ENCODE assay signal across 27 cellular contexts in the genomic region with DNA sequence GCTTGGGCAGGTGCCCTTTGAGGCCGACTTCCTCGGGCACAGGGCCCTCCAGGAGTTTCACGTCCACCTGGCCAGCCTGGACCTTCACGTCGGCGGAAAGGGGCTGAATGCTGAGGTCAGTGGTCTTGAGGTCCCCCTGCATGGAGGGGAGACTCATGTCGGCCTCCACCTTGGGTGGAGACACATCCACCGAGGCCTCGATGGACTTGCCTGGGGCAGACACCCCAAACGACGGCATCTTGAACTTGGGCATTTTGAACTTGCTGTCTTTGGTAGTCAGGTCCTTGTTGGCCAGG. TPM values are rescaled to one million over a fixed set of nuclear protein-coding genes. Genes with fewer than 3 reads are reported as not detected.
DNase-seq lines count a peak whose midpoint lies in the region; ATAC-seq and TF ChIP-seq lines count a peak whose summit lies in the region.
"Had no signal": no experiment of that assay in that cellular context is flagged by ENCODE, and none has a peak within 500 bp of the region (broad histone marks: within the 10 kb centered on the region; RNA-seq: fewer than 3 reads in every experiment).

No MANE protein-coding gene starts in this region.

- H3K4me3 ChIP-seq in right cardiac atrium (ENCODE audit: low read length) (no peak overlapping the region), left ventricle myocardium inferior (no peak overlapping the region), RWPE2 (ENCODE audit: severe bottlenecking) (no peak overlapping the region), spleen (no peak overlapping the region)
- H3K4me3 ChIP-seq: A549; BLaER1 treated with 17β-estradiol and CSF1 and Interleukin-3, amounts not matched to agents 10 nM and 100 nM; GM12878 had no signal

- no peaks in the 10 kb centered on the region for H3K4me1 Mint-ChIP-seq in glutamatergic neuron (ENCODE audit: low read depth, unreplicated experiment)
- H3K4me1 Mint-ChIP-seq: CD4-positive, alpha-beta memory T cell; CD4-positive, CD25-positive, alpha-beta regulatory T cell; CD8-positive, alpha-beta memory T cell had no signal

- no peak for TF ChIP-seq CTCF in left ventricle myocardium inferior (IDR thresholded peaks at IDR 0.05; ENCODE audit: borderline replicate concordance)
- no peak for TF ChIP-seq CTCF in RWPE2 (IDR thresholded peaks at IDR 0.05; ENCODE audit: poor library complexity, severe bottlenecking)
- TF ChIP-seq CTCF in glutamatergic neuron (IDR thresholded peaks at IDR 0.05; ENCODE audit: partially characterized antibody, unreplicated experiment): no peak
- TF ChIP-seq CTCF in spleen (IDR thresholded peaks at IDR 0.05 in 8 of 11, conservative IDR thresholded peaks at IDR 0.05 in 3 of 11): no peak

- H3K36me3 Mint-ChIP-seq in glutamatergic neuron (ENCODE audit: unreplicated experiment): peaks cover 6% of the 10 kb centered on the region
- H3K36me3 Mint-ChIP-seq: CD4-positive, alpha-beta memory T cell; CD4-positive, CD25-positive, alpha-beta regulatory T cell; CD8-positive, alpha-beta memory T cell had no signal

- H3K27ac ChIP-seq in right cardiac atrium (ENCODE audit: low read length) (no peak overlapping the region), left ventricle myocardium inferior (replicated peaks) (no peak overlapping the region), RWPE2 (ENCODE audit: poor library complexity, severe bottlenecking) (no peak overlapping the region), spleen (no peak overlapping the region)
- H3K27ac ChIP-seq: 22Rv1; A549; BLaER1 treated with 17β-estradiol and CSF1 and Interleukin-3, amounts not matched to agents 10 nM and 100 nM; C4-2B had no signal

- no peaks in the 10 kb centered on the region for H3K27me3 ChIP-seq in right cardiac atrium (ENCODE audit: control insufficient read depth, insufficient read depth)
- H3K27me3 ChIP-seq in left ventricle myocardium inferior (ENCODE audit: low read depth): no peaks in the 10 kb centered on the region
- no peaks in the 10 kb centered on the region for H3K27me3 ChIP-seq in RWPE2 (ENCODE audit: insufficient read depth, poor library complexity, severe bottlenecking)
- no peaks in the 10 kb centered on the region for H3K27me3 ChIP-seq in spleen (replicated peaks in 1 of 7)
- H3K27me3 ChIP-seq: BLaER1 treated with 17β-estradiol and CSF1 and Interleukin-3, amounts not matched to agents 10 nM and 100 nM had no signal

- H3K4me1 ChIP-seq in right cardiac atrium (ENCODE audit: control insufficient read depth, insufficient read depth, low read length): no peaks in the 10 kb centered on the region
- H3K4me1 ChIP-seq in left ventricle myocardium inferior: no peaks in the 10 kb centered on the region
- no peaks in the 10 kb centered on the region for H3K4me1 ChIP-seq in RWPE2 (ENCODE audit: insufficient read depth, poor library complexity, severe bottlenecking)
- H3K4me1 ChIP-seq in spleen: no peaks in the 10 kb centered on the region
- H3K4me1 ChIP-seq: A549 had no signal

- no peak for TF ChIP-seq POLR2A in spleen (IDR thresholded peaks at IDR 0.05)

- peak in 2 of 3 donors; percentile 34 to 48 for DNase-seq in right cardiac atrium
- DNase-seq in left ventricle myocardium inferior: no peak
- peak; percentile 60 for DNase-seq in RWPE2 (ENCODE audit: low spot score)
- peak; percentile 0 for DNase-seq in glutamatergic neuron
- peak; percentile 63 for DNase-seq in spleen
- no peak for DNase-seq in putamen (ENCODE audit: low spot score)
- DNase-seq in OCI-M2 (lab: John Stamatoyannopoulos, UW; ENCODE audit: unreplicated experiment): no peak
- no peak for DNase-seq in activated gamma-delta T cell treated with Interleukin-2 at 50 U/mL for 16 hours
- DNase-seq: CD4-positive, alpha-beta memory T cell; CD4-positive, CD25-positive, alpha-beta regulatory T cell; COR-L47; DMS 273 treated with DMSO at 0.1 percent for 48 hours; DMS153; DMS53; DMS79; DND-41; EL; GDM1 had no signal

- no peak for ATAC-seq in right cardiac atrium
- no peak for ATAC-seq in RWPE2 (ENCODE audit: low read depth)
- ATAC-seq: A549, GM12878 had no signal

- 92% methylated on average over 6 of the region's 11 CpGs for WGBS in right cardiac atrium
- WGBS in spleen, 5 donors: 78 to 94% (median 91%) methylated on average over 8 to 11 of the region's 11 CpGs

- H3K9me3 Mint-ChIP-seq in glutamatergic neuron (ENCODE audit: unreplicated experiment): no peaks in the 10 kb centered on the region
- H3K9me3 Mint-ChIP-seq: CD4-positive, alpha-beta memory T cell; CD4-positive, CD25-positive, alpha-beta regulatory T cell; CD8-positive, alpha-beta memory T cell had no signal

- no peak overlapping the region for H3K27ac Mint-ChIP-seq in glutamatergic neuron (ENCODE audit: unreplicated experiment)
- H3K27ac Mint-ChIP-seq: CD4-positive, alpha-beta memory T cell; CD4-positive, CD25-positive, alpha-beta regulatory T cell; CD8-positive, alpha-beta memory T cell had no signal

- intact Hi-C loops in right cardiac atrium (cut with DNase I): no loop called here
- intact Hi-C loops in left ventricle myocardium inferior (cut with micrococcal nuclease): no loop called here
- intact Hi-C loops in spleen (cut with DNase I; ENCODE audit: low total_unique reads): no loop called here

- H3K4me3 Mint-ChIP-seq in glutamatergic neuron (ENCODE audit: unreplicated experiment): no peak overlapping the region
- H3K4me3 Mint-ChIP-seq: CD4-positive, alpha-beta memory T cell; CD4-positive, CD25-positive, alpha-beta regulatory T cell had no signal

- H3K27me3 Mint-ChIP-seq in glutamatergic neuron (ENCODE audit: unreplicated experiment): peaks cover 3% of the 10 kb centered on the region
- H3K27me3 Mint-ChIP-seq: CD4-positive, CD25-positive, alpha-beta regulatory T cell had no signal

- no peaks in the 10 kb centered on the region for H3K36me3 ChIP-seq in left ventricle myocardium inferior
- H3K36me3 ChIP-seq in RWPE2 (ENCODE audit: low read depth): peaks cover 19% of the 10 kb centered on the region
- no peaks in the 10 kb centered on the region for H3K36me3 ChIP-seq in spleen
- H3K36me3 ChIP-seq: BLaER1 treated with 17β-estradiol and CSF1 and Interleukin-3, amounts not matched to agents 10 nM and 100 nM had no signal

- no peaks in the 10 kb centered on the region for H3K9me3 ChIP-seq in right cardiac atrium (ENCODE audit: control insufficient read depth, low read length)
- H3K9me3 ChIP-seq in left ventricle myocardium inferior (replicated peaks): no peaks in the 10 kb centered on the region
- no peaks in the 10 kb centered on the region for H3K9me3 ChIP-seq in RWPE2 (ENCODE audit: severe bottlenecking)
- H3K9me3 ChIP-seq in spleen: no peaks in the 10 kb centered on the region
- H3K9me3 ChIP-seq: A549; BLaER1 treated with 17β-estradiol and CSF1 and Interleukin-3, amounts not matched to agents 10 nM and 100 nM had no signal

RNA-seq across cellular contexts. Expression of gene PLD4, which starts 24.0 kb away (rescaled TPM):
- under 1 TPM; 0.06 to 0.88 (median 0.20) TPM for total RNA-seq in right cardiac atrium
- polyA plus RNA-seq in right cardiac atrium: 0.05 TPM
- total RNA-seq in left ventricle myocardium inferior: 0.44 TPM
- not detected for total RNA-seq in glutamatergic neuron (ENCODE audit: unreplicated experiment)
- 10 to 100 TPM in 6 of 7 donors, 1 to 10 TPM in 1; 5.4 to 30.2 (median 13.9) TPM for total RNA-seq in spleen
- 10 to 100 TPM; 25.8 to 31.3 (median 29.8) TPM for polyA plus RNA-seq in spleen
- total RNA-seq: A172; CD4-positive, alpha-beta memory T cell; CD4-positive, CD25-positive, alpha-beta regulatory T cell; Daoy; G401 had no signal
- polyA plus RNA-seq: CD8-positive, alpha-beta memory T cell had no signal

RNA-seq across cellular contexts. Expression of gene AHNAK2, which starts 29.5 kb away (rescaled TPM):
- total RNA-seq in right cardiac atrium: 1 to 10 TPM; 2.5 to 5.7 (median 3.3) TPM
- 2.0 TPM for polyA plus RNA-seq in right cardiac atrium
- 2.5 TPM for total RNA-seq in left ventricle myocardium inferior
- total RNA-seq in glutamatergic neuron (ENCODE audit: unreplicated experiment): 44.8 TPM
- total RNA-seq in spleen: 1 to 10 TPM in 1 of 7 donors, under 1 TPM in 6; 0.26 to 1.3 (median 0.66) TPM
- polyA plus RNA-seq in spleen: under 1 TPM; 0.30 to 0.86 (median 0.76) TPM
- total RNA-seq: CD4-positive, CD25-positive, alpha-beta regulatory T cell had no signal
- polyA plus RNA-seq: CD4-positive, alpha-beta memory T cell; CD4-positive, CD25-positive, alpha-beta regulatory T cell; CD8-positive, alpha-beta memory T cell had no signal

RNA-seq across cellular contexts. Expression of gene CLBA1, which starts 36.9 kb away (rescaled TPM):
- 1 to 10 TPM; 1.8 to 4.2 (median 3.1) TPM for total RNA-seq in right cardiac atrium
- 2.4 TPM for polyA plus RNA-seq in right cardiac atrium
- 2.4 TPM for total RNA-seq in left ventricle myocardium inferior
- total RNA-seq in glutamatergic neuron (ENCODE audit: unreplicated experiment): 5.9 TPM
- 1 to 10 TPM; 1.7 to 4.0 (median 3.4) TPM for total RNA-seq in spleen
- polyA plus RNA-seq in spleen: 1 to 10 TPM; 3.7 to 4.3 (median 3.9) TPM

Comparison
In these comparisons a context has a peak if more than half of its experiments do, and no peak if none do; other contexts are left out.
1. DNase-seq: peak in right cardiac atrium (2 of 3), RWPE2 (single experiment), glutamatergic neuron (single experiment) and spleen (single experiment); none in left ventricle myocardium inferior (single experiment), putamen (single experiment), OCI-M2 (single experiment) and activated gamma-delta T cell treated with Interleukin-2 at 50 U/mL for 16 hours (single experiment).